Comparison of ENCODE assay signal across 6 cellular contexts in genomic region chr6:30914854-30915590, GRCh38. TPM values are rescaled to one million over a fixed set of nuclear protein-coding genes. Genes with fewer than 3 reads are reported as not detected.
A peak's percentile ranks its signal among the peaks of the same experiment; 100 is the strongest.
DNase-seq lines count a peak whose midpoint lies in the region; ATAC-seq and TF ChIP-seq lines count a peak whose summit lies in the region.

No MANE protein-coding gene starts in this region.

- peaks cover 0 to 57% (median 16%) of the 10 kb centered on the region in 3 donors for H3K36me3 Mint-ChIP-seq in naive thymus-derived CD8-positive, alpha-beta T cell

- TF ChIP-seq CTCF in HL-60 (IDR thresholded peaks at IDR 0.05; ENCODE audit: insufficient read depth, low read length): no peak

- H3K4me3 ChIP-seq in HL-60 (replicated peaks; ENCODE audit: insufficient read depth, low read length): peak overlapping the region; percentile 56

- ATAC-seq in naive thymus-derived CD8-positive, alpha-beta T cell: no peak
- no peak for ATAC-seq in GM19455 (IDR thresholded peaks at IDR 0.05; ENCODE audit: unreplicated experiment)

- H3K4me3 Mint-ChIP-seq in naive thymus-derived CD8-positive, alpha-beta T cell: peak overlapping the region; percentile 86 to 97 (median 95)

- DNase-seq in HL-60 (ENCODE audit: low read depth in 1 of 2, low spot score in 1 of 2) (peak in 1 of 2 experiments; percentile 8), astrocyte of the hippocampus (ENCODE audit: low read depth, low spot score) (peak; percentile 14), iPS-NIHi7 (ENCODE audit: extremely low spot score) (no peak), DMS 273 treated with DMSO at 0.1 percent for 48 hours (lab: John Stamatoyannopoulos, UW) (no peak)
- peak in 1 of 10 donors; percentile 9 for DNase-seq in naive thymus-derived CD8-positive, alpha-beta T cell

- peak overlapping the region; percentile 86 to 97 (median 93) for H3K27ac Mint-ChIP-seq in naive thymus-derived CD8-positive, alpha-beta T cell

- no peaks in the 10 kb centered on the region for H3K27me3 ChIP-seq in HL-60 (ENCODE audit: insufficient read depth, poor library complexity, severe bottlenecking)

- H3K27ac ChIP-seq in HL-60 (replicated peaks): peak overlapping the region; percentile 82

- H3K9me3 Mint-ChIP-seq in naive thymus-derived CD8-positive, alpha-beta T cell: no peaks in the 10 kb centered on the region

- peaks cover 27 to 46% (median 33%) of the 10 kb centered on the region in 4 donors for H3K4me1 Mint-ChIP-seq in naive thymus-derived CD8-positive, alpha-beta T cell

- POLR2A ChIA-PET in naive thymus-derived CD8-positive, alpha-beta T cell (lab: Charles Lee): interaction anchor here (0.5 to 3.3 kb wide), 8 partner anchors 30 to 213 kb away, joined by 3 to 22 read pairs (median 4); partner anchors contain the start of genes DDR1 and PSORS1C1

- H3K27me3 Mint-ChIP-seq in naive thymus-derived CD8-positive, alpha-beta T cell: no peaks in the 10 kb centered on the region

RNA-seq across cellular contexts. Expression of gene VARS2, which starts 1.0 kb away (rescaled TPM):
- 10 to 100 TPM; 41.4 to 53.7 TPM for total RNA-seq in naive thymus-derived CD8-positive, alpha-beta T cell
- polyA plus RNA-seq in naive thymus-derived CD8-positive, alpha-beta T cell: 10 to 100 TPM; 14.1 to 16.3 (median 14.5) TPM

RNA-seq across cellular contexts. Expression of gene GTF2H4, which starts 7.0 kb away (rescaled TPM):
- total RNA-seq in naive thymus-derived CD8-positive, alpha-beta T cell: 10 to 100 TPM; 30.0 to 33.9 TPM
- polyA plus RNA-seq in naive thymus-derived CD8-positive, alpha-beta T cell: 1 to 10 TPM; 5.1 to 8.3 (median 6.3) TPM

RNA-seq across cellular contexts. Expression of gene SFTA2, which starts 16.9 kb away (rescaled TPM):
- not detected for total RNA-seq in naive thymus-derived CD8-positive, alpha-beta T cell
- under 1 TPM in 1 of 3 donors, not detected in 2; 0.30 TPM for polyA plus RNA-seq in naive thymus-derived CD8-positive, alpha-beta T cell

RNA-seq across cellular contexts. Expression of gene MUCL3, which starts 25.8 kb away (rescaled TPM):
- total RNA-seq in naive thymus-derived CD8-positive, alpha-beta T cell: not detected
- not detected for polyA plus RNA-seq in naive thymus-derived CD8-positive, alpha-beta T cell

RNA-seq across cellular contexts. Expression of gene DDR1, which starts 30.7 kb away (rescaled TPM):
- total RNA-seq in naive thymus-derived CD8-positive, alpha-beta T cell: 10 to 100 TPM; 19.8 to 22.8 TPM
- polyA plus RNA-seq in naive thymus-derived CD8-positive, alpha-beta T cell: 1 to 10 TPM in 2 of 3 donors, under 1 TPM in 1; 0.57 to 5.4 (median 1.5) TPM
